Comparison of ENCODE assay signal across 1 cellular context in genomic region chr6:158242071-158242606, GRCh38.
TF ChIP-seq lines count a peak whose summit lies in the region.

No MANE protein-coding gene starts in this region.

TF ChIP-seq in SK-N-SH treated with all-trans-retinoic acid at 6 μM for 48 hours, 23 proteins besides CTCF, POLR2A, EP300 and RAD21 (continued from another document):
- no peak for TF ChIP-seq ZFP3 (CRISPR knock-in tag; IDR thresholded peaks at IDR 0.05)
- TF ChIP-seq BACH2 (CRISPR knock-in tag; IDR thresholded peaks at IDR 0.05; ENCODE audit: borderline replicate concordance): no peak
